Comparison of ENCODE assay signal across 17 cellular contexts in the genomic region with DNA sequence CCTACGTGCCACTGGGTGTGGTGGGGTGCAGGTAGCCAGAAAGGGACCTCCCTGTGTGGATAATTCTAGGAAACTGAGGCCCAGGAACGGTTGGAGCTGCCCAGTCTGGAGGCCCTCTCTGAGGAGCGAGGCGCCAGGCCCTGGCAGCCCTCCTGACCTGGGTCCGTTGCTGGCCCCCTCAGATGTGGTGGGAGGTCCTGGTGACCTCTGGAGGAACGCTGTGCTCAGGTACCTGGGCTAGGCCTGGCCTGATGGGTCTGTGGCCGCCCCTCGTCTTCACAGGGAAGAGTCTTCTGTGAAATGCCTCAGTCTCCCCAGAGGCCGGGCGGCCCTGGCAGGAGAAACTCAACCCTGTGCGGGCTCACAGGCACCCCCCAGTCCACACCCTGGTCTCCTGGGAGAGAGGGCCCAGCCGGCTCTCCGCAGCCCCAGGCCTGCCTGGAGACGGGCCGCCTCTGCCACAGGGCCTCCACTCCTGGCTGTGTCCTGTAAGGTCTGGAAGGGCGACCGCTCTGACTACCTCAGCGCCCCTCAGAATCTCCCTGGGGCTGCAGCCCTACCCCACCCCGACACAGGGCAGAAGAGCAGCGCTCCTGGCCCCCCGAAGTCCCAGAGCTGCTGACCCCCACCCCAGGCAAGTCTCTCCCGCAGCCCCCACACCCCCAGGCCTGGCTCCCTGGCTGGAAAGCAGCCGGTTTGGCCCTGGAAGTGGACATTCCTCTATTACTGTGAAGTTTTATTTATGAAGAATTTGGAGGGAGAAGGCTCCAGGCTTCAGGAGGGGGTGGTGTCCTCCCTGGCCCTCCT. TPM values are rescaled to one million over a fixed set of nuclear protein-coding genes. Genes with fewer than 3 reads are reported as not detected.
DNase-seq lines count a peak whose midpoint lies in the region; ATAC-seq, FAIRE-seq and TF ChIP-seq lines count a peak whose summit lies in the region.
"Had no signal": no experiment of that assay in that cellular context is flagged by ENCODE, and none has a peak within 500 bp of the region (broad histone marks: within the 10 kb centered on the region; RNA-seq: fewer than 3 reads in every experiment).

No MANE protein-coding gene starts in this region.

- H3K9me3 ChIP-seq in PC-3 (ENCODE audit: low read length): no peaks in the 10 kb centered on the region
- no peaks in the 10 kb centered on the region for H3K9me3 ChIP-seq in left ventricle myocardium inferior (replicated peaks)
- H3K9me3 ChIP-seq in ovary: no peaks in the 10 kb centered on the region
- no peaks in the 10 kb centered on the region for H3K9me3 ChIP-seq in small intestine (ENCODE audit: control insufficient read depth, low read depth)
- H3K9me3 ChIP-seq: SJCRH30 had no signal

- intact Hi-C loops in PC-3 (cut with micrococcal nuclease): no loop called here
- intact Hi-C loops in left ventricle myocardium inferior (cut with micrococcal nuclease): no loop called here
- intact Hi-C loops in ovary (cut with DNase I): loop anchor here in 1 of 4 donors (10.0 kb wide), 1 partner anchor 94 kb away; no protein-coding TSS in a partner anchor

- H3F3A ChIP-seq in PC-3 (ENCODE audit: low read length, unreplicated experiment): no peaks in the 10 kb centered on the region

- DNase-seq in AG20443 (ENCODE audit: low spot score) (peak; percentile 7), PC-3 (no peak), left ventricle myocardium inferior (no peak), ovary (peak; percentile 52 to 81 (median 68)), AG08395 (ENCODE audit: low spot score) (no peak), small intestine (no peak), HUDEP-2 (lab: John Stamatoyannopoulos, UW; ENCODE audit: unreplicated experiment in 76 of 76) (no peak)
- DNase-seq: CD4-positive, alpha-beta memory T cell; effector CD4-positive, alpha-beta T cell; naive thymus-derived CD4-positive, alpha-beta T cell; NCI-H2081 treated with DMSO at 0.1 percent for 48 hours; NCI-H510A treated with DMSO at 0.1 percent for 48 hours had no signal

- H3K9me2 ChIP-seq in PC-3 (replicated peaks; ENCODE audit: low read length): no peaks in the 10 kb centered on the region

- no peaks in the 10 kb centered on the region for H4K20me1 ChIP-seq in PC-3 (ENCODE audit: low read length)

- H3K4me1 ChIP-seq in PC-3 (ENCODE audit: insufficient read depth, low read length) (peaks cover 35% of the 10 kb centered on the region), left ventricle myocardium inferior (peaks cover 46% of the 10 kb centered on the region), ovary (ENCODE audit: insufficient read depth) (peaks cover 16% of the 10 kb centered on the region), small intestine (ENCODE audit: control insufficient read depth in 2 of 2, insufficient read depth in 1 of 2, low read depth in 1 of 2, low read length in 1 of 2) (peaks cover 0 to 2% of the 10 kb centered on the region in 2 donors)

- POLR2A ChIA-PET in PC-3 (lab: Charles Lee; ENCODE audit: unreplicated experiment): no interaction called here

- FAIRE-seq in small intestine (lab: Jason Lieb, UNC): no peak
- FAIRE-seq: bronchial epithelial cell had no signal

- 42 to 56% (median 45%) methylated on average over 20 to 23 of the region's 23 CpGs for WGBS in ovary, 3 donors
- WGBS in small intestine, 3 donors: 83 to 89% (median 85%) methylated on average over 19 to 23 of the region's 23 CpGs

- TF ChIP-seq POLR2A in ovary (IDR thresholded peaks at IDR 0.05): no peak

- H3K27ac ChIP-seq in PC-3 (ENCODE audit: low read length) (peak overlapping the region; percentile 66), left ventricle myocardium inferior (replicated peaks) (peak overlapping the region; percentile 80), ovary (peak overlapping the region; percentile 68 to 79), small intestine (ENCODE audit: low read depth in 1 of 2, low read length in 1 of 2) (no peak overlapping the region)
- H3K27ac ChIP-seq: GM23248 had no signal

- no peak overlapping the region for H2AFZ ChIP-seq in PC-3 (ENCODE audit: low read length)
- H2AFZ ChIP-seq: GM23248 had no signal

- H3K36me3 ChIP-seq in PC-3 (ENCODE audit: low read depth, low read length) (no peaks in the 10 kb centered on the region), left ventricle myocardium inferior (no peaks in the 10 kb centered on the region), ovary (no peaks in the 10 kb centered on the region), small intestine (ENCODE audit: control insufficient read depth in 2 of 2, insufficient read depth in 2 of 2, low read length in 2 of 2) (peaks cover 0 to 10% of the 10 kb centered on the region in 2 donors)
- H3K36me3 ChIP-seq: SJCRH30 had no signal

- CTCF ChIA-PET in PC-3 (lab: Charles Lee): interaction anchor here (1.7 kb wide), 2 partner anchors 102 to 172 kb away, joined by 9 to 12 read pairs; no protein-coding TSS in a partner anchor

- H3K4me2 ChIP-seq in PC-3 (ENCODE audit: low read length): no peak overlapping the region

- no peaks in the 10 kb centered on the region for H3K79me2 ChIP-seq in PC-3 (ENCODE audit: low read length)

- no TSS peak for BruUV-seq in PC-3 (replicated peaks; lab: Mats Ljungman, UMichigan)

- TF ChIP-seq CTCF in PC-3 (conservative IDR thresholded peaks at IDR 0.05; ENCODE audit: low read depth, low read length): no peak
- TF ChIP-seq CTCF in left ventricle myocardium inferior (IDR thresholded peaks at IDR 0.05; ENCODE audit: borderline replicate concordance): no peak
- TF ChIP-seq CTCF in ovary (IDR thresholded peaks at IDR 0.05): no peak

- H3K4me3 ChIP-seq in PC-3 (ENCODE audit: low read length) (no peak overlapping the region), left ventricle myocardium inferior (no peak overlapping the region), ovary (no peak overlapping the region), small intestine (ENCODE audit: low read depth in 1 of 2, low read length in 2 of 2) (no peak overlapping the region)
- H3K4me3 ChIP-seq: GM23248 had no signal

- H3K27me3 ChIP-seq in PC-3 (ENCODE audit: low read length): no peaks in the 10 kb centered on the region
- peaks cover 24% of the 10 kb centered on the region for H3K27me3 ChIP-seq in left ventricle myocardium inferior (ENCODE audit: low read depth)
- H3K27me3 ChIP-seq in ovary: no peaks in the 10 kb centered on the region
- no peaks in the 10 kb centered on the region for H3K27me3 ChIP-seq in small intestine (ENCODE audit: control insufficient read depth in 2 of 2, insufficient read depth in 2 of 2, low read length in 2 of 2)
- H3K27me3 ChIP-seq: SJCRH30 had no signal

- peak overlapping the region; percentile 25 for H3K9ac ChIP-seq in PC-3 (ENCODE audit: low read length)
- H3K9ac ChIP-seq: GM23248 had no signal

- ATAC-seq in PC-3 (no peak), esophagus mucosa (no peak)
- ATAC-seq: naive thymus-derived CD4-positive, alpha-beta T cell; stimulated activated memory B cell treated with anti-CD40 and anti-IgM and Interleukin-4, amounts not matched to agents 10 μg/mL and 1 μg/mL and 100 μg/mL, for 72 hours had no signal

- TF ChIP-seq EP300 in ovary (IDR thresholded peaks at IDR 0.05): no peak

RNA-seq across cellular contexts. Expression of gene B3GNT7, which starts 3.7 kb away (rescaled TPM):
- total RNA-seq in PC-3 (2014; rRNA removed) (11.0 and 11.2 TPM in 2 replicates), left ventricle myocardium inferior (2.4 TPM), ovary (10 to 100 TPM; 13.1 to 34.0 (median 25.2) TPM), esophagus mucosa (5.5 TPM)
- polyA plus RNA-seq in ovary (1 to 10 TPM; 4.8 to 6.8 TPM), small intestine (10 to 100 TPM; 13.8 to 22.0 (median 14.5) TPM)
- total RNA-seq: CD4-positive, alpha-beta memory T cell; GM23248 had no signal
- polyA plus RNA-seq: CD4-positive, alpha-beta memory T cell; GM23248; naive thymus-derived CD4-positive, alpha-beta T cell had no signal

Comparison
In these comparisons a context has a peak if more than half of its experiments do, and no peak if none do; other contexts are left out.
1. DNase-seq: peak in AG20443 (single experiment) and ovary (5 of 5); none in PC-3 (single experiment), left ventricle myocardium inferior (single experiment), AG08395 (single experiment), small intestine (single experiment) and HUDEP-2 (0 of 76).
2. H3K27ac ChIP-seq: peak in PC-3 (single experiment), left ventricle myocardium inferior (single experiment) and ovary (2 of 2); none in small intestine (0 of 2).